12 cellular contexts compared by ENCODE assay signal in genomic region chr17:82645516-82645915, GRCh38. TPM values are rescaled to one million over a fixed set of nuclear protein-coding genes. Genes with fewer than 3 reads are reported as not detected.
DNase-seq lines count a peak whose midpoint lies in the region; ATAC-seq, FAIRE-seq and TF ChIP-seq lines count a peak whose summit lies in the region.
"Had no signal": no experiment of that assay in that cellular context is flagged by ENCODE, and none has a peak within 500 bp of the region (broad histone marks: within the 10 kb centered on the region; RNA-seq: fewer than 3 reads in every experiment).

No MANE protein-coding gene starts in this region.

- H3K27ac Mint-ChIP-seq in WTC11 (no peak overlapping the region; the same call in 1 of the 2 replicates), immature natural killer cell (peak overlapping the region in 2 of 6 donors; percentile 10 to 25)

- no peak overlapping the region; the same call in 1 of the 2 replicates for H3K9ac ChIP-seq in HepG2 (ENCODE audit: insufficient read depth, low read depth, low read length)

- peak overlapping the region in 1 of 3 experiments; percentile 35; a peak in 2 of 6 replicates for H3K4me3 ChIP-seq in HepG2 (replicated peaks in 1 of 3; ENCODE audit: insufficient read depth in 1 of 3, low read depth in 2 of 3, low read length in 3 of 3)
- H3K4me3 ChIP-seq in right lobe of liver, result no peak overlapping the region
- no peak overlapping the region for H3K4me3 ChIP-seq in tibial nerve
- H3K4me3 ChIP-seq: coronary artery, skin epidermis had no signal

- H3K27me3 ChIP-seq in HepG2 (ENCODE audit: control insufficient read depth in 1 of 2, insufficient read depth in 2 of 2, low read length in 2 of 2) (no peaks in the 10 kb centered on the region; a peak in 1 of 5 replicates), right lobe of liver (no peaks in the 10 kb centered on the region), tibial nerve (no peaks in the 10 kb centered on the region)

- H3K9me3 Mint-ChIP-seq in WTC11 (no peaks in the 10 kb centered on the region), immature natural killer cell (no peaks in the 10 kb centered on the region)

- H3K4me2 ChIP-seq in HepG2 (ENCODE audit: low read depth, low read length), result peak overlapping the region; percentile 99

- no peak for DNase-seq in HepG2 (ENCODE audit: low spot score)
- DNase-seq in right lobe of liver, result no peak
- no peak for DNase-seq in WTC11 (ENCODE audit: low spot score)
- no peak for DNase-seq in immature natural killer cell
- no peak for DNase-seq in tibial nerve (ENCODE audit: low spot score in 2 of 2)
- DNase-seq in stimulated activated CD4-positive, alpha-beta T cell treated with anti-CD3 and anti-CD28 coated beads, Interleukin-15, amount 100 ng/mL, for 24 hours, result no peak
- DNase-seq: activated gamma-delta T cell treated with Interleukin-2 at 50 U/mL for 16 hours had no signal

- H3K36me3 Mint-ChIP-seq in WTC11 (peaks cover 26% of the 10 kb centered on the region), immature natural killer cell (peaks cover 0 to 7% (median 6%) of the 10 kb centered on the region in 3 donors)

- intact Hi-C loops in HepG2 (cut with micrococcal nuclease; ENCODE audit: unreplicated experiment), result no loop called here
- intact Hi-C loops in right lobe of liver (cut with DNase I), result no loop called here

- no peak overlapping the region for H3K27ac ChIP-seq in HepG2 (ENCODE audit: extremely low read length, insufficient read depth, low read length)
- no peak overlapping the region for H3K27ac ChIP-seq in right lobe of liver
- H3K27ac ChIP-seq in tibial nerve, result no peak overlapping the region
- H3K27ac ChIP-seq: coronary artery, skin epidermis had no signal

- POLR2A ChIA-PET in HepG2 (lab: Yijun Ruan, JAX) (interaction anchor here (0.8 kb wide), 1 partner anchor 128 kb away, joined by 3 read pairs; no protein-coding TSS in a partner anchor), WTC11 (lab: Charles Lee) (no interaction called here)

- H3K36me3 ChIP-seq in HepG2 (replicated peaks in 1 of 2; ENCODE audit: control insufficient read depth in 1 of 2, insufficient read depth in 2 of 2, low read length in 2 of 2) (peaks cover 30 to 39% of the 10 kb centered on the region in 2 experiments), right lobe of liver (peaks cover 0 to 38% (median 13%) of the 10 kb centered on the region in 4 donors), tibial nerve (peaks cover 0 to 39% (median 0%) of the 10 kb centered on the region in 3 donors)

- in situ Hi-C loops in HepG2 (cut with HindIII; ENCODE audit: extremely low pct_ligation_motif_present, low pct_unique_long_range_greater_than_20kb), result no loop called here

- no peak for TF ChIP-seq EP300 in HepG2 (IDR thresholded peaks at IDR 0.05; ENCODE audit: low read depth in 2 of 2, low read length in 2 of 2)
- TF ChIP-seq EP300 in HepG2 (CRISPR knock-in tag; IDR thresholded peaks at IDR 0.05; ENCODE audit: borderline replicate concordance), result no peak
- no peak for TF ChIP-seq EP300 in tibial nerve (IDR thresholded peaks at IDR 0.05)

- H3K4me1 Mint-ChIP-seq in WTC11, result peaks cover 17% of the 10 kb centered on the region
- H3K4me1 Mint-ChIP-seq in immature natural killer cell, result peaks cover 24 to 36% of the 10 kb centered on the region in 2 donors

- peaks cover 8% of the 10 kb centered on the region for H3K27me3 Mint-ChIP-seq in WTC11 (ENCODE audit: low read depth)
- H3K27me3 Mint-ChIP-seq in immature natural killer cell (ENCODE audit: low read depth in 3 of 3), result peaks cover 6 to 16% (median 6%) of the 10 kb centered on the region in 3 donors

- H3K4me3 Mint-ChIP-seq in WTC11 (peak overlapping the region; percentile 83), immature natural killer cell (peak overlapping the region; percentile 24 to 79 (median 60))

- H3K9me3 ChIP-seq in HepG2 (ENCODE audit: low read length), result no peaks in the 10 kb centered on the region
- H3K9me3 ChIP-seq in right lobe of liver, result no peaks in the 10 kb centered on the region
- H3K9me3 ChIP-seq in tibial nerve, result no peaks in the 10 kb centered on the region

- peaks cover 70% of the 10 kb centered on the region for H3K79me2 ChIP-seq in HepG2 (ENCODE audit: insufficient read depth, low read length)

- WGBS in HepG2 (ENCODE audit: low lambda C conversion rate), result 97% methylated on average over 4 of the region's 4 CpGs
- 100% methylated on average over 4 of the region's 4 CpGs for WGBS in right lobe of liver (ENCODE audit: insufficient coverage, low coverage, low lambda C conversion rate, missing lambda C conversion rate)
- WGBS in tibial nerve, 2 donors, result 92 to 94% methylated on average over 4 of the region's 4 CpGs

- peaks cover 43% of the 10 kb centered on the region for H4K20me1 ChIP-seq in HepG2 (ENCODE audit: insufficient read depth, low read length)

- H2AFZ ChIP-seq in HepG2 (ENCODE audit: low read length), result no peak overlapping the region

- no peak for TF ChIP-seq RAD21 in HepG2 (CRISPR knock-in tag; IDR thresholded peaks at IDR 0.05)

- TF ChIP-seq POLR2A in HepG2 (IDR thresholded peaks at IDR 0.05; ENCODE audit: insufficient read depth in 1 of 2, low read depth in 2 of 2, low read length in 2 of 2) (no peak), right lobe of liver (IDR thresholded peaks at IDR 0.05) (no peak), tibial nerve (IDR thresholded peaks at IDR 0.05) (no peak)

- CTCF ChIA-PET in HepG2 (lab: Yijun Ruan, JAX; ENCODE audit: low intra/inter-chr PET ratio, low total read pairs), result no interaction called here
- CTCF ChIA-PET in WTC11 (lab: Charles Lee), result no interaction called here

- ATAC-seq in HepG2 (no peak), right lobe of liver (no peak), WTC11 (no peak), GM18868 (IDR thresholded peaks at IDR 0.05; ENCODE audit: unreplicated experiment) (no peak), GM21717 (IDR thresholded peaks at IDR 0.05; ENCODE audit: unreplicated experiment) (no peak)

- BruUV-seq in HepG2 (replicated peaks; lab: Mats Ljungman, UMichigan), result no TSS peak

- no peak for FAIRE-seq in HepG2 (lab: Jason Lieb, UNC)
- FAIRE-seq: islet of Langerhans had no signal

- H3K4me1 ChIP-seq in HepG2 (ENCODE audit: insufficient read depth, low read length), result peaks cover 43% of the 10 kb centered on the region
- peaks cover 0 to 12% (median 4%) of the 10 kb centered on the region in 4 donors for H3K4me1 ChIP-seq in right lobe of liver
- H3K4me1 ChIP-seq in tibial nerve, result peaks cover 0 to 54% (median 19%) of the 10 kb centered on the region in 4 donors

- no peak for TF ChIP-seq CTCF in HepG2 (CRISPR knock-in tag; IDR thresholded peaks at IDR 0.05)
- TF ChIP-seq CTCF in right lobe of liver (IDR thresholded peaks at IDR 0.05), result no peak
- no peak for TF ChIP-seq CTCF in WTC11 (IDR thresholded peaks at IDR 0.05)
- TF ChIP-seq CTCF in tibial nerve (IDR thresholded peaks at IDR 0.05), result no peak

RNA-seq across cellular contexts. Expression of gene WDR45B, which starts 2.7 kb away (rescaled TPM):
- total RNA-seq in HepG2 (2016; rRNA removed; fragmentation: Illumina TruSeq; extraction: Trizol), result 86.2 and 88.8 TPM in 2 replicates
- 59.9 and 62.3 TPM in 2 replicates for total RNA-seq in HepG2 (2016; cell fraction: cytosol; rRNA removed; fragmentation: Illumina TruSeq; extraction: Trizol; ENCODE audit: low read depth)
- 80.2 and 87.6 TPM in 2 replicates for total RNA-seq in HepG2 (2016; cell fraction: insoluble cytoplasmic fraction; rRNA removed; fragmentation: Illumina TruSeq; extraction: Trizol)
- 148 and 149 TPM in 2 replicates for total RNA-seq in HepG2 (2016; cell fraction: membrane; rRNA removed; fragmentation: Illumina TruSeq; extraction: Trizol)
- 45.2 and 55.4 TPM in 2 replicates for total RNA-seq in HepG2 (2016; cell fraction: nucleus; rRNA removed; fragmentation: Illumina TruSeq; extraction: Trizol)
- 153 and 155 TPM in 2 replicates for polyA plus RNA-seq in HepG2 (2011; rRNA removed)
- polyA plus RNA-seq in HepG2 (2011; cell fraction: cytosol; rRNA removed), result 121 and 131 TPM in 2 replicates
- polyA plus RNA-seq in HepG2 (2011; cell fraction: nucleus; rRNA removed), result 186 and 214 TPM in 2 replicates
- polyA plus RNA-seq in HepG2 (2012), result 124 and 164 TPM in 2 replicates
- 65.9 and 70.7 TPM in 2 replicates for polyA plus RNA-seq in HepG2 (2016; cell fraction: cytosol; fragmentation: Illumina TruSeq; extraction: Trizol; ENCODE audit: low read depth)
- 89.4 and 101 TPM in 2 replicates for polyA plus RNA-seq in HepG2 (2016; cell fraction: insoluble cytoplasmic fraction; fragmentation: Illumina TruSeq; extraction: Trizol; ENCODE audit: low read depth)
- polyA plus RNA-seq in HepG2 (2016; cell fraction: membrane; fragmentation: Illumina TruSeq; extraction: Trizol; ENCODE audit: low read depth), result 129 and 138 TPM in 2 replicates
- 81.4 and 81.5 TPM in 2 replicates for polyA plus RNA-seq in HepG2 (2016; cell fraction: nucleus; fragmentation: Illumina TruSeq; extraction: Trizol; ENCODE audit: insufficient read depth, low read depth)
- polyA minus RNA-seq in HepG2 (2011; rRNA and poly(A)+ RNA removed; ENCODE audit: low replicate concordance), result 68.7 and 113 TPM in 2 replicates
- 60.7 and 64.4 TPM in 2 replicates for polyA minus RNA-seq in HepG2 (2011; cell fraction: cytosol; rRNA and poly(A)+ RNA removed)
- polyA minus RNA-seq in HepG2 (2011; cell fraction: nucleus; rRNA and poly(A)+ RNA removed), result 61.5 and 68.1 TPM in 2 replicates
- 10 to 100 TPM; 27.7 to 40.7 (median 31.6) TPM for total RNA-seq in right lobe of liver
- total RNA-seq in WTC11 (2021), result 87.1 to 96.5 TPM (median 89.1 TPM) in 3 replicates
- 10 to 100 TPM; 34.3 to 65.5 (median 48.9) TPM for polyA plus RNA-seq in immature natural killer cell
- total RNA-seq in tibial nerve, result 100 to 1,000 TPM in 1 of 4 donors, 10 to 100 TPM in 3; 64.9 to 114 (median 88.5) TPM

RNA-seq across cellular contexts. Expression of gene RAB40B, which starts 53.0 kb away (rescaled TPM):
- 4.4 and 6.2 TPM in 2 replicates for total RNA-seq in HepG2 (2016; rRNA removed; fragmentation: Illumina TruSeq; extraction: Trizol)
- total RNA-seq in HepG2 (2016; cell fraction: cytosol; rRNA removed; fragmentation: Illumina TruSeq; extraction: Trizol; ENCODE audit: low read depth), result 8.6 and 11.9 TPM in 2 replicates
- 6.2 and 7.4 TPM in 2 replicates for total RNA-seq in HepG2 (2016; cell fraction: insoluble cytoplasmic fraction; rRNA removed; fragmentation: Illumina TruSeq; extraction: Trizol)
- 18.5 and 22.6 TPM in 2 replicates for total RNA-seq in HepG2 (2016; cell fraction: membrane; rRNA removed; fragmentation: Illumina TruSeq; extraction: Trizol)
- 3.7 TPM in 2 replicates for total RNA-seq in HepG2 (2016; cell fraction: nucleus; rRNA removed; fragmentation: Illumina TruSeq; extraction: Trizol)
- 6.5 and 7.2 TPM in 2 replicates for polyA plus RNA-seq in HepG2 (2011; rRNA removed)
- polyA plus RNA-seq in HepG2 (2011; cell fraction: cytosol; rRNA removed), result 5.7 and 9.9 TPM in 2 replicates
- 10.8 and 12.6 TPM in 2 replicates for polyA plus RNA-seq in HepG2 (2011; cell fraction: nucleus; rRNA removed)
- 6.2 and 7.3 TPM in 2 replicates for polyA plus RNA-seq in HepG2 (2012)
- polyA plus RNA-seq in HepG2 (2016; cell fraction: cytosol; fragmentation: Illumina TruSeq; extraction: Trizol; ENCODE audit: low read depth), result 25.0 and 26.7 TPM in 2 replicates
- polyA plus RNA-seq in HepG2 (2016; cell fraction: insoluble cytoplasmic fraction; fragmentation: Illumina TruSeq; extraction: Trizol; ENCODE audit: low read depth), result 7.0 and 7.6 TPM in 2 replicates
- polyA plus RNA-seq in HepG2 (2016; cell fraction: membrane; fragmentation: Illumina TruSeq; extraction: Trizol; ENCODE audit: low read depth), result 27.5 and 28.9 TPM in 2 replicates
- 8.7 and 12.0 TPM in 2 replicates for polyA plus RNA-seq in HepG2 (2016; cell fraction: nucleus; fragmentation: Illumina TruSeq; extraction: Trizol; ENCODE audit: insufficient read depth, low read depth)
- polyA minus RNA-seq in HepG2 (2011; rRNA and poly(A)+ RNA removed; ENCODE audit: low replicate concordance), result 3.1 and 8.9 TPM in 2 replicates
- polyA minus RNA-seq in HepG2 (2011; cell fraction: cytosol; rRNA and poly(A)+ RNA removed), result 1.4 and 3.2 TPM in 2 replicates
- 2.7 TPM in 2 replicates for polyA minus RNA-seq in HepG2 (2011; cell fraction: nucleus; rRNA and poly(A)+ RNA removed)
- total RNA-seq in right lobe of liver, result 10 to 100 TPM in 3 of 6 experiments, 1 to 10 TPM in 3; 3.7 to 12.5 (median 9.3) TPM
- total RNA-seq in WTC11 (2021), result 2.7 to 4.4 TPM (median 3.1 TPM) in 3 replicates
- polyA plus RNA-seq in immature natural killer cell, result 1 to 10 TPM; 3.1 to 4.4 (median 3.9) TPM
- total RNA-seq in tibial nerve, result 10 to 100 TPM; 27.3 to 39.0 (median 36.7) TPM
